Comparison of ENCODE assay signal across 8 cellular contexts in the genomic region with DNA sequence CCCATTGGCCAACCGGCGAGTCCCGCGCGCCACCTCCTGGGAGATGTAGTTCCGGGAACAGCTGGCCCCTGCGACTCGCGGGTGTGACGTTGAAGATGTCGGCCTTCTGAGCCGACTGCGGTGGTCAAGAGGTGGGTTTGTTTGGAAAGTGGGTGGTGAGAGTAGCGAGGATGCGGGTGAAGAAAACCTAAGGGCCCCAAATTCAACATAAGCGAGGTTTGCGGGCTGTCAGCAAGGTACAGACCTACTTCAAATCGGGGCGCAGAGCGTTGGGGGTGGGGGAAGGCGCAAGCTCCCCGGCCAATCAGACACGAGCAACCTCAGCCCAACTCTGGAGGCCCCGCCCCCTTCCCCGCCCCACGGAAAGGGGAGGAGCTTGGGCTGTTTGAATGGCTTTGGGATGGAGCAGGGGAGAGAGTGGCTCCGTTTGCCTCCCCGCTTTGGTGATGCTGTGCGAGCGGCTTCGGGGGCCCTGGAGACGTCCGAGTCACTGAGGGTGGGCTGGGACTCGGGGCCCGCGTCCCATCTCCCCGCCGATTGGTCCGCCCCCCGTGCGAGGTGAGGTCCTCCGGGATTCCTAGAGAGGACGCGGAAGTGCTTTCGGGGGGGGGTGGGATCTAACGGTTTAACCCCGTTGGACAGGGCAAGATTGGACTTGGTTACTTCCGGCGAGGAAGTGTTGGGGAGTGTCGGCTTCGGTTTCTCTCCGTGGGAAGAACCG. TPM values are rescaled to one million over a fixed set of nuclear protein-coding genes. Genes with fewer than 3 reads are reported as not detected.
DNase-seq lines count a peak whose midpoint lies in the region; ATAC-seq, FAIRE-seq and TF ChIP-seq lines count a peak whose summit lies in the region.

A gene (plus strand): TSS at position 60 of the 721 bp plus-strand sequence. CDS start 1,383 bp downstream, outside the sequence.

- DNase-seq in GM12892 (ENCODE audit: insufficient read length) (peak; percentile 88), NCI-H1436 treated with DMSO at 0.1 percent for 48 hours (lab: John Stamatoyannopoulos, UW) (peak; percentile 86), T follicular helper cell (ENCODE audit: low read depth) (peak; percentile 96), adrenal gland (peak; percentile 98 to 99 (median 99)), heart right ventricle (peak; percentile 98 to 99), posterior cingulate gyrus (peak; percentile 94 to 100 (median 99)), upper lobe of left lung (peak; percentile 98)

- 0 to 1% (median 1%) methylated on average over 18 to 53 of the region's 53 CpGs for WGBS in adrenal gland, 4 donors
- 0 to 1% methylated on average over 48 to 53 of the region's 53 CpGs for WGBS in heart right ventricle, 2 donors
- 0 to 1% methylated on average over 23 to 38 of the region's 53 CpGs for WGBS in upper lobe of left lung, 2 donors

- peak; percentile 95 for FAIRE-seq in GM12892 (lab: Jason Lieb, UNC)

- no peak for TF ChIP-seq EP300 in upper lobe of left lung (IDR thresholded peaks at IDR 0.05)

- no peaks in the 10 kb centered on the region for H3K36me3 ChIP-seq in adrenal gland (replicated peaks in 1 of 2)
- H3K36me3 ChIP-seq in heart right ventricle, result peaks cover 0 to 3% (median 0%) of the 10 kb centered on the region in 9 donors
- no peaks in the 10 kb centered on the region for H3K36me3 ChIP-seq in upper lobe of left lung

- H3K4me3 ChIP-seq in adrenal gland (peak within 1 kb of the TSS; percentile 38 to 77 (median 61)), heart right ventricle (peak within 1 kb of the TSS; percentile 54 to 87 (median 76)), upper lobe of left lung (peak within 1 kb of the TSS; percentile 58 to 88 (median 64))

- H3K4me1 ChIP-seq in adrenal gland (replicated peaks in 1 of 2), result peaks cover 26 to 31% of the 10 kb centered on the region in 2 donors
- peaks cover 12 to 45% (median 36%) of the 10 kb centered on the region in 9 donors for H3K4me1 ChIP-seq in heart right ventricle
- H3K4me1 ChIP-seq in upper lobe of left lung, result peaks cover 31 to 40% (median 32%) of the 10 kb centered on the region in 4 donors

- peak; percentile 97 for TF ChIP-seq POLR2A in GM12892 (IDR thresholded peaks at IDR 0.05; ENCODE audit: low read depth, low read length)
- TF ChIP-seq POLR2A in adrenal gland (IDR thresholded peaks at IDR 0.05), result peak; percentile 34 to 82
- TF ChIP-seq POLR2A in upper lobe of left lung (IDR thresholded peaks at IDR 0.05), result peak in 2 of 4 donors; percentile 22 to 70

- no peaks in the 10 kb centered on the region for H3K9me3 ChIP-seq in adrenal gland (replicated peaks in 1 of 3)
- H3K9me3 ChIP-seq in heart right ventricle, result no peaks in the 10 kb centered on the region
- no peaks in the 10 kb centered on the region for H3K9me3 ChIP-seq in upper lobe of left lung

- peak within 1 kb of the TSS; percentile 86 to 96 (median 92) for H3K27ac ChIP-seq in adrenal gland
- H3K27ac ChIP-seq in heart right ventricle, result peak within 1 kb of the TSS; percentile 80 to 96 (median 93)
- H3K27ac ChIP-seq in upper lobe of left lung, result peak within 1 kb of the TSS; percentile 83 to 98 (median 92)

- no peaks in the 10 kb centered on the region for H3K27me3 ChIP-seq in adrenal gland
- no peaks in the 10 kb centered on the region for H3K27me3 ChIP-seq in heart right ventricle
- no peaks in the 10 kb centered on the region for H3K27me3 ChIP-seq in upper lobe of left lung

- intact Hi-C loops in adrenal gland (cut with DNase I) (no loop called here), heart right ventricle (cut with DNase I) (loop anchor here in 9 of 10 donors (1.0 to 10.0 kb wide), 9 partner anchors 32 to 130 kb away; a partner anchor contains a TSS), posterior cingulate gyrus (cut with DNase I) (loop anchor here (1.0 to 2.0 kb wide), 2 partner anchors 32 to 48 kb away; a partner anchor contains a TSS)

- TF ChIP-seq CTCF in adrenal gland (IDR thresholded peaks at IDR 0.05) (no peak), heart right ventricle (IDR thresholded peaks at IDR 0.05) (peak in 3 of 9 donors; percentile 26 to 33 (median 29)), upper lobe of left lung (IDR thresholded peaks at IDR 0.05) (peak in 2 of 6 experiments; percentile 13 to 28)

- peak; percentile 73 for ATAC-seq in HG02840 (IDR thresholded peaks at IDR 0.05; ENCODE audit: low FRiP score, unreplicated experiment)
- peak; percentile 94 to 97 (median 96) for ATAC-seq in heart right ventricle
- peak; percentile 96 to 98 for ATAC-seq in upper lobe of left lung (ENCODE audit: low FRiP score in 2 of 2)

RNA-seq across cellular contexts. Expression of the gene that starts here (rescaled TPM):
- 3.9 TPM for polyA plus RNA-seq in GM12892 (2012; ENCODE audit: missing spikeins)
- 1 to 10 TPM; 7.3 to 9.9 (median 8.7) TPM for total RNA-seq in adrenal gland
- polyA plus RNA-seq in adrenal gland, result 10 to 100 TPM in 1 of 3 donors, 1 to 10 TPM in 2; 4.5 to 12.1 (median 6.1) TPM
- 1 to 10 TPM; 5.7 to 8.5 (median 7.8) TPM for total RNA-seq in heart right ventricle
- polyA plus RNA-seq in heart right ventricle, result 1 to 10 TPM; 2.8 to 3.0 TPM
- 10 to 100 TPM in 1 of 6 donors, 1 to 10 TPM in 5; 3.8 to 12.6 (median 7.6) TPM for total RNA-seq in upper lobe of left lung

Comparison
In these comparisons a context has a peak if more than half of its experiments do, and no peak if none do; other contexts are left out.
1. Peak in every context shown above with its lines: DNase-seq, ATAC-seq, H3K4me3 ChIP-seq and H3K27ac ChIP-seq.
2. intact Hi-C loops: an anchor here in heart right ventricle (1.0 to 10.0 kb wide) and posterior cingulate gyrus (1.0 to 2.0 kb wide); none called in adrenal gland.